Comparison of ENCODE assay signal across 8 cellular contexts in the genomic region with DNA sequence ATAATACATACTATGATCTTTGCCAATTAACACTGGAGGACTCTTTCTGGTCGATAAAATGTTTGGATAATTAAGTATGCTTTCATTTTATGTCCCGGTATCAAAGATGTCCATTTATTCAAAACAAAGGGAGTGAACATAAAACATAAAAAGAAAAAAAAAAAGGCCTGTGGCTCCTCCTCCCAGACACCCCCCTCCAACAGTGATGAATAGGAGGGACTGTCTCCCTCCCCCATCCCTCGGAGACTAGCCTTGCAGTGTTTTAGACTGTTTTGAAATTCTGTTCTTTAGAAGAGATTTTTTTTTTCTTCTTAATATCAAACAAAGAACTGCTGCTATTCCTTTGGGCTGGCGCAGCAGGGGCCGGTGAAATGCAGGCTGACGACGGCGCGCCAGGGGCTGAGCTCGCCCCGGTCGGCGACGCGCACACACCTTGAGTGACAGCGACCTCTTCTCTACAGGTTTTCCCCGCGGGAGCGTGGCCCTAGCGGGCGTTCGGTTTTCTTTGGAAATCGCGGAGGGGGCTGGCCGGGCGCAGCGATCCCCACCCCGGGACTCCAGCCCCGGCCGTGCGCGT. TPM values are rescaled to one million over a fixed set of nuclear protein-coding genes. Genes with fewer than 3 reads are reported as not detected.
DNase-seq lines count a peak whose midpoint lies in the region; ATAC-seq lines count a peak whose summit lies in the region.

A gene with protein sequence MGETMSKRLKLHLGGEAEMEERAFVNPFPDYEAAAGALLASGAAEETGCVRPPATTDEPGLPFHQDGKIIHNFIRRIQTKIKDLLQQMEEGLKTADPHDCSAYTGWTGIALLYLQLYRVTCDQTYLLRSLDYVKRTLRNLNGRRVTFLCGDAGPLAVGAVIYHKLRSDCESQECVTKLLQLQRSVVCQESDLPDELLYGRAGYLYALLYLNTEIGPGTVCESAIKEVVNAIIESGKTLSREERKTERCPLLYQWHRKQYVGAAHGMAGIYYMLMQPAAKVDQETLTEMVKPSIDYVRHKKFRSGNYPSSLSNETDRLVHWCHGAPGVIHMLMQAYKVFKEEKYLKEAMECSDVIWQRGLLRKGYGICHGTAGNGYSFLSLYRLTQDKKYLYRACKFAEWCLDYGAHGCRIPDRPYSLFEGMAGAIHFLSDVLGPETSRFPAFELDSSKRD (plus strand): TSS at position 235 of the 577 bp plus-strand sequence. CDS start 689 bp downstream, outside the sequence.

- H3K9me3 ChIP-seq in HUES48 (ENCODE audit: control insufficient read depth, insufficient read depth, low read length) (no peaks in the 10 kb centered on the region), SJSA1 (replicated peaks) (no peaks in the 10 kb centered on the region)

- no peaks in the 10 kb centered on the region for H3K27me3 ChIP-seq in HUES48 (ENCODE audit: control insufficient read depth, insufficient read depth, low read length)
- no peaks in the 10 kb centered on the region for H3K27me3 ChIP-seq in SJSA1 (replicated peaks)

- H3K4me3 ChIP-seq in HUES48 (ENCODE audit: low read depth, low read length): peak within 1 kb of the TSS; percentile 97
- peak within 1 kb of the TSS; percentile 94 for H3K4me3 ChIP-seq in SJSA1

- H3K27me3 Mint-ChIP-seq in central memory CD8-positive, alpha-beta T cell: peaks cover 2% of the 10 kb centered on the region

- H3K36me3 Mint-ChIP-seq in central memory CD8-positive, alpha-beta T cell (ENCODE audit: insufficient read depth): peaks cover 20% of the 10 kb centered on the region

- H3K9me3 Mint-ChIP-seq in central memory CD8-positive, alpha-beta T cell: no peaks in the 10 kb centered on the region

- H3K4me1 ChIP-seq in HUES48 (ENCODE audit: control insufficient read depth, insufficient read depth, low read length) (peaks cover 15% of the 10 kb centered on the region; the same call in 1 of the 2 replicates), SJSA1 (replicated peaks) (peaks cover 15% of the 10 kb centered on the region)

- peak within 1 kb of the TSS; percentile 99 for H3K9ac ChIP-seq in HUES48 (ENCODE audit: low read depth, low read length)

- H3K4me3 Mint-ChIP-seq in central memory CD8-positive, alpha-beta T cell: no peak within 1 kb of the TSS

- no peaks in the 10 kb centered on the region for H3K36me3 ChIP-seq in HUES48 (ENCODE audit: control insufficient read depth, insufficient read depth, low read length)
- H3K36me3 ChIP-seq in SJSA1: peaks cover 6% of the 10 kb centered on the region

- H3K4me1 Mint-ChIP-seq in central memory CD8-positive, alpha-beta T cell: peaks cover 28% of the 10 kb centered on the region

- H3K27ac ChIP-seq in HUES48 (ENCODE audit: low read depth, low read length) (peak within 1 kb of the TSS; percentile 99), SJSA1 (peak within 1 kb of the TSS; percentile 99)

- ATAC-seq in GM21526 (IDR thresholded peaks at IDR 0.05; ENCODE audit: low FRiP score, unreplicated experiment) (peak; percentile 38), left lobe of liver (peak; percentile 1)
- ATAC-seq in central memory CD8-positive, alpha-beta T cell (replicated peaks; ENCODE audit: extremely low read depth, poor library complexity, severe bottlenecking): peak; percentile 20

- peak; percentile 61 for DNase-seq in DMS79 treated with DMSO at 0.1 percent for 48 hours (lab: John Stamatoyannopoulos, UW)
- DNase-seq in SJSA1 (ENCODE audit: low read depth in 1 of 2, low spot score in 2 of 2): no peak
- no peak for DNase-seq in central memory CD8-positive, alpha-beta T cell (ENCODE audit: low spot score in 2 of 2)
- no peak for DNase-seq in left lobe of liver (ENCODE audit: low spot score)
- DNase-seq in stimulated activated CD4-positive, alpha-beta T cell treated with anti-CD3 and anti-CD28 coated beads, Interleukin-4, amount 100 ng/mL, for 24 hours: peak; percentile 52
- DNase-seq in SKM-1 (lab: John Stamatoyannopoulos, UW; ENCODE audit: unreplicated experiment): no peak

- H3K27ac Mint-ChIP-seq in central memory CD8-positive, alpha-beta T cell (ENCODE audit: low read depth): peak within 1 kb of the TSS; percentile 98

RNA-seq across cellular contexts. Expression of the gene that starts here (rescaled TPM):
- total RNA-seq in SJSA1 (2014; rRNA removed; shearing (Covaris generic)): 22.8 and 28.7 TPM in 2 replicates
- total RNA-seq in left lobe of liver: 8.5 TPM

Comparison
In these comparisons a context has a peak if more than half of its experiments do, and no peak if none do; other contexts are left out.
1. DNase-seq: peak in DMS79 treated with DMSO at 0.1 percent for 48 hours (single experiment) and stimulated activated CD4-positive, alpha-beta T cell treated with anti-CD3 and anti-CD28 coated beads, Interleukin-4, amount 100 ng/mL, for 24 hours (single experiment); none in SJSA1 (0 of 2), central memory CD8-positive, alpha-beta T cell (0 of 2), left lobe of liver (single experiment) and SKM-1 (single experiment).
2. Peak in every context shown above with its lines, with median percentiles within 50 percentile points of each other: ATAC-seq.